1 cellular context compared by ENCODE assay signal in the genomic region with DNA sequence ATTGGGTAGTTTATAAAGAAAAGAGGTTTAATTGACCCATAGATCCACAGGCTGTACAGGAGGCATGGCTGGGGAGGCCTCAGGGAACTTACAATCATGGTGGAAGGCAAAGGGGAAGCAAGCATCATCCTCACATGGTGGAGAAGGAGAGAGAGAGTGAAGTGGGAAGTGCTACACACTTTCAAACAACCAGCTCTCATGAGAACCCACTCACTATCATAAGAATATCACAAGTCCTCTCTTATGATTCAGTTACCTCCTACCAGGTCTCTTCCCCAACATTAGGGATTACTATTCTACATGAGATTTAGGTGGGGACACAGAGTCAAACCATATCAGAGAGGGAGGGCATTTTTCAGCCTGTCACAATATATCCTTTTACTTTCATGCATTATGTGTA.
TF ChIP-seq lines count a peak whose summit lies in the region.

No MANE protein-coding gene starts in this region.

TF ChIP-seq in WTC11, 78 proteins besides CTCF, POLR2A, EP300 and RAD21:
- TF ChIP-seq GTF2I (CRISPR knock-in tag; conservative IDR thresholded peaks at IDR 0.05) (no peak), SMAD4 (CRISPR knock-in tag; IDR thresholded peaks at IDR 0.05) (no peak), NR3C1 (CRISPR knock-in tag; conservative IDR thresholded peaks at IDR 0.05; ENCODE audit: low read depth) (no peak), IRF2 (CRISPR knock-in tag; IDR thresholded peaks at IDR 0.05; ENCODE audit: borderline replicate concordance, low read depth) (no peak), ZNF138 (CRISPR knock-in tag; conservative IDR thresholded peaks at IDR 0.05) (no peak), MLX (CRISPR knock-in tag; IDR thresholded peaks at IDR 0.05) (no peak), JAZF1 (CRISPR knock-in tag; IDR thresholded peaks at IDR 0.05) (no peak), MYBL2 (CRISPR knock-in tag; IDR thresholded peaks at IDR 0.05) (no peak), FOXK1 (CRISPR knock-in tag; IDR thresholded peaks at IDR 0.05) (no peak), MXD4 (CRISPR knock-in tag; IDR thresholded peaks at IDR 0.05; ENCODE audit: borderline replicate concordance) (no peak), RELA (CRISPR knock-in tag; IDR thresholded peaks at IDR 0.05; ENCODE audit: borderline replicate concordance) (no peak)
- TF ChIP-seq, protein P1, sequence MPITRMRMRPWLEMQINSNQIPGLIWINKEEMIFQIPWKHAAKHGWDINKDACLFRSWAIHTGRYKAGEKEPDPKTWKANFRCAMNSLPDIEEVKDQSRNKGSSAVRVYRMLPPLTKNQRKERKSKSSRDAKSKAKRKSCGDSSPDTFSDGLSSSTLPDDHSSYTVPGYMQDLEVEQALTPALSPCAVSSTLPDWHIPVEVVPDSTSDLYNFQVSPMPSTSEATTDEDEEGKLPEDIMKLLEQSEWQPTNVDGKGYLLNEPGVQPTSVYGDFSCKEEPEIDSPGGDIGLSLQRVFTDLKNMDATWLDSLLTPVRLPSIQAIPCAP (CRISPR knock-in tag; IDR thresholded peaks at IDR 0.05): no peak
- TF ChIP-seq, protein P2, sequence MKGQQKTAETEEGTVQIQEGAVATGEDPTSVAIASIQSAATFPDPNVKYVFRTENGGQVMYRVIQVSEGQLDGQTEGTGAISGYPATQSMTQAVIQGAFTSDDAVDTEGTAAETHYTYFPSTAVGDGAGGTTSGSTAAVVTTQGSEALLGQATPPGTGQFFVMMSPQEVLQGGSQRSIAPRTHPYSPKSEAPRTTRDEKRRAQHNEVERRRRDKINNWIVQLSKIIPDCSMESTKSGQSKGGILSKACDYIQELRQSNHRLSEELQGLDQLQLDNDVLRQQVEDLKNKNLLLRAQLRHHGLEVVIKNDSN (CRISPR knock-in tag; IDR thresholded peaks at IDR 0.05): no peak
- TF ChIP-seq, protein P3, sequence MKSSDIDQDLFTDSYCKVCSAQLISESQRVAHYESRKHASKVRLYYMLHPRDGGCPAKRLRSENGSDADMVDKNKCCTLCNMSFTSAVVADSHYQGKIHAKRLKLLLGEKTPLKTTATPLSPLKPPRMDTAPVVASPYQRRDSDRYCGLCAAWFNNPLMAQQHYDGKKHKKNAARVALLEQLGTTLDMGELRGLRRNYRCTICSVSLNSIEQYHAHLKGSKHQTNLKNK (CRISPR knock-in tag; IDR thresholded peaks at IDR 0.05): no peak
- TF ChIP-seq, protein P4, sequence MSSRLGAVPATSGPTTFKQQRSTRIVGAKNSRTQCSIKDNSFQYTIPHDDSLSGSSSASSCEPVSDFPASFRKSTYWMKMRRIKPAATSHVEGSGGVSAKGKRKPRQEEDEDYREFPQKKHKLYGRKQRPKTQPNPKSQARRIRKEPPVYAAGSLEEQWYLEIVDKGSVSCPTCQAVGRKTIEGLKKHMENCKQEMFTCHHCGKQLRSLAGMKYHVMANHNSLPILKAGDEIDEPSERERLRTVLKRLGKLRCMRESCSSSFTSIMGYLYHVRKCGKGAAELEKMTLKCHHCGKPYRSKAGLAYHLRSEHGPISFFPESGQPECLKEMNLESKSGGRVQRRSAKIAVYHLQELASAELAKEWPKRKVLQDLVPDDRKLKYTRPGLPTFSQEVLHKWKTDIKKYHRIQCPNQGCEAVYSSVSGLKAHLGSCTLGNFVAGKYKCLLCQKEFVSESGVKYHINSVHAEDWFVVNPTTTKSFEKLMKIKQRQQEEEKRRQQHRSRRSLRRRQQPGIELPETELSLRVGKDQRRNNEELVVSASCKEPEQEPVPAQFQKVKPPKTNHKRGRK (CRISPR knock-in tag; IDR thresholded peaks at IDR 0.05; ENCODE audit: borderline replicate concordance): no peak
